ENCODE assay signal across 8 cellular contexts in the genomic region with DNA sequence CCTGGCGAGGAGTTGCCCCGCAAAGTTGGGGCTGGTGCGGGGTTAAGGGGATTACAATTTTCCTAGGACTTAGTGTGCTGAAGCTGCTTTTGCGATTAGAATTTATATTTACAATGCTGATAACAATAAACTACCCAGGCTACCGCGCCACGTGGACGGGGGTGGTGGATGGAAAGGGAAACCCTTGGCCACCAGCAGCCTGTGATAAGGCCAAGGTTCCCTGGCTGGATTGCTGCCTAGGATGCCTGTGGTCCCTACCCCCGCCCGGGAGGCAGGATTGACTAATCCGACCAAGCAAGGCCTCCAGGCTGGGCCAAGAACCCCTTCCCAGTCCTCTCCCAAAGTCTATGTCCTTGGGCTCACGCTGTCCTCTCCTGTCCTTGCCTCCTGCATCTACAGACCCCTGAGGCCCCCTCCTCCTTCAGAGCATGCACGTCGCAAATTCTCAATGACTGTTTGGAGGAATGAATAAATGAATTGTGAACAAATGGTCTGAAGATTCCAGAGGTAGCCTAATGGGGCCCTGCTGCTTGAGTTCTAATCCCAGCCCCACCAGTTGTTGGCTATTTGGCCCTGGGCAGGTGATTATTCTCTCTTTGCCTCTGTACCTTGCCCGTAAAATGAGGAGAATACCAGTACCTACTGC. TPM values are rescaled to one million over a fixed set of nuclear protein-coding genes. Genes with fewer than 3 reads are reported as not detected.
DNase-seq lines count a peak whose midpoint lies in the region; ATAC-seq, FAIRE-seq and TF ChIP-seq lines count a peak whose summit lies in the region.

No MANE protein-coding gene starts in this region.

- H3K9me3 Mint-ChIP-seq in astrocyte (ENCODE audit: unreplicated experiment): peaks cover 19% of the 10 kb centered on the region

- H3K79me2 ChIP-seq in astrocyte (ENCODE audit: insufficient read depth, low read length): no peaks in the 10 kb centered on the region

- no peaks in the 10 kb centered on the region for H4K20me1 ChIP-seq in astrocyte (ENCODE audit: insufficient read depth, low read length)

- peaks cover 13% of the 10 kb centered on the region for H3K36me3 Mint-ChIP-seq in astrocyte (ENCODE audit: low read depth, unreplicated experiment)

- H3K36me3 ChIP-seq in astrocyte (ENCODE audit: insufficient read depth, low read length): no peaks in the 10 kb centered on the region
- no peaks in the 10 kb centered on the region for H3K36me3 ChIP-seq in iPS-20b (ENCODE audit: insufficient read depth, low read depth, low read length)
- H3K36me3 ChIP-seq in gastrocnemius medialis: no peaks in the 10 kb centered on the region

- peak overlapping the region; percentile 37 for H3K4me3 ChIP-seq in astrocyte (ENCODE audit: insufficient read depth, low read depth, low read length)
- H3K4me3 ChIP-seq in iPS-20b (ENCODE audit: low read length): peak overlapping the region; percentile 58; the same call in 1 of the 2 replicates
- H3K4me3 ChIP-seq in gastrocnemius medialis: peak overlapping the region; percentile 63 to 81 (median 66)

- H3K9ac ChIP-seq in astrocyte (ENCODE audit: low read length) (peak overlapping the region; percentile 56), iPS-20b (ENCODE audit: low read depth, low read length) (peak overlapping the region; percentile 70)

- no peaks in the 10 kb centered on the region for H3K9me3 ChIP-seq in astrocyte (ENCODE audit: insufficient read depth, low read depth, low read length)
- peaks cover 27% of the 10 kb centered on the region for H3K9me3 ChIP-seq in iPS-20b (ENCODE audit: insufficient read depth, low read depth, low read length)
- no peaks in the 10 kb centered on the region for H3K9me3 ChIP-seq in gastrocnemius medialis

- intact Hi-C loops in gastrocnemius medialis (cut with DNase I; ENCODE audit: low total_unique reads): loop anchor here (10.0 kb wide), 1 partner anchor 706 kb away; no protein-coding TSS in a partner anchor

- peak; percentile 40 to 57 for ATAC-seq in gastrocnemius medialis
- no peak for ATAC-seq in GM21529 (IDR thresholded peaks at IDR 0.05; ENCODE audit: unreplicated experiment)
- ATAC-seq in GM18858 (IDR thresholded peaks at IDR 0.05; ENCODE audit: unreplicated experiment): no peak

- H3K27me3 ChIP-seq in astrocyte (ENCODE audit: insufficient read depth, low read length) (no peaks in the 10 kb centered on the region), iPS-20b (ENCODE audit: insufficient read depth, low read length) (no peaks in the 10 kb centered on the region), gastrocnemius medialis (no peaks in the 10 kb centered on the region)

- H3K4me2 ChIP-seq in astrocyte (ENCODE audit: low read length): peak overlapping the region; percentile 79

- in situ Hi-C loops in gastrocnemius medialis (cut with MboI; ENCODE audit: low sequenced_read_pairs in 4 of 4): no loop called here

- TF ChIP-seq POLR2A in gastrocnemius medialis (IDR thresholded peaks at IDR 0.05): no peak

- DNase-seq in ELR (ENCODE audit: low read depth) (peak; percentile 26), astrocyte (ENCODE audit: low read depth) (peak; percentile 81), gastrocnemius medialis (peak in 1 of 2 donors; percentile 36), inferior parietal cortex (ENCODE audit: extremely low spot score) (no peak), T1000 (lab: John Stamatoyannopoulos, UW) (no peak)

- FAIRE-seq in astrocyte (lab: Jason Lieb, UNC): no peak

- H3K27me3 Mint-ChIP-seq in astrocyte (ENCODE audit: low read depth, unreplicated experiment): no peaks in the 10 kb centered on the region

- peak overlapping the region; percentile 18 for H3K27ac Mint-ChIP-seq in astrocyte (ENCODE audit: unreplicated experiment)

- H3K27ac ChIP-seq in astrocyte (ENCODE audit: low read depth, low read length) (peak overlapping the region; percentile 37), iPS-20b (ENCODE audit: low read length) (peak overlapping the region; percentile 92), gastrocnemius medialis (peak overlapping the region; percentile 66 to 78 (median 72))

- peak overlapping the region; percentile 69 for H3K4me3 Mint-ChIP-seq in astrocyte (ENCODE audit: unreplicated experiment)

- peaks cover 7% of the 10 kb centered on the region for H3K4me1 Mint-ChIP-seq in astrocyte (ENCODE audit: low read depth, unreplicated experiment)

- TF ChIP-seq CTCF in astrocyte (IDR thresholded peaks at IDR 0.05; ENCODE audit: insufficient read depth, low read depth, low read length) (no peak), gastrocnemius medialis (IDR thresholded peaks at IDR 0.05 in 4 of 5, conservative IDR thresholded peaks at IDR 0.05 in 1 of 5) (no peak)

- H3K4me1 ChIP-seq in astrocyte (ENCODE audit: insufficient read depth, low read length): peaks cover 6% of the 10 kb centered on the region
- peaks cover 33% of the 10 kb centered on the region for H3K4me1 ChIP-seq in iPS-20b (ENCODE audit: insufficient read depth, low read length)
- peaks cover 5 to 17% of the 10 kb centered on the region in 2 donors for H3K4me1 ChIP-seq in gastrocnemius medialis

- peak overlapping the region; percentile 67 for H2AFZ ChIP-seq in astrocyte (ENCODE audit: low read depth, low read length)

RNA-seq across cellular contexts. Expression of gene CHKA, which starts 7.6 kb away (rescaled TPM):
- total RNA-seq in astrocyte: 23.6 and 37.7 TPM in 2 replicates
- 10 to 100 TPM in 3 of 4 donors, 1 to 10 TPM in 1; 7.3 to 20.9 (median 12.3) TPM for total RNA-seq in gastrocnemius medialis

Comparison
In these comparisons a context has a peak if more than half of its experiments do, and no peak if none do; other contexts are left out.
1. DNase-seq: peak in ELR (single experiment) and astrocyte (single experiment); none in inferior parietal cortex (single experiment) and T1000 (single experiment).
2. H3K27ac ChIP-seq: peak in every context shown above with its lines; median percentile 92 in iPS-20b; 72 in gastrocnemius medialis; 37 in astrocyte.
3. ATAC-seq: peak in gastrocnemius medialis (2 of 2); none in GM21529 (single experiment) and GM18858 (single experiment).
4. Peak in every context shown above with its lines, with median percentiles within 50 percentile points of each other: H3K4me3 ChIP-seq.